Comparison of ENCODE assay signal across 18 cellular contexts in the genomic region with DNA sequence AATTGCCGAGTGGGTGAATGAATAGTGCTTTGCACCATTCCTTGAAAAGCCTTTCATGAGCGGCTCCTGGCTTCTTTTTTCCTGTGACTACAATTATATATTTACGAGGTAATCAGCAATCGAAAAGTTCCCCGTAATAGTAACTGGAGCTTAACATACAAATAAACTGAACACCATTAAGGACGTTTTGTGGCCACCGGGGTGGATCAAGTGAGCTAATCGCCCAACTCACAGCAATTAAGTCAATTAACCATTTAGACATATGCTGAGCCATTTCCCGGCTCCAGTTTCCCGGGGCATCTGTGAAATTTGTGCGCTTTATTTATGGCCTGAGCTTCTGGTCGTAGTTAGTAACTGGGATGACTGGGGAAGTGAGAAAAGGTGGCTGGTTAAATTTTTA.
"Had no signal": no experiment of that assay in that cellular context is flagged by ENCODE, and none has a peak within 500 bp of the region (broad histone marks: within the 10 kb centered on the region; RNA-seq: fewer than 3 reads in every experiment).

No MANE protein-coding gene starts in this region.

- H3K36me3 ChIP-seq: lower lobe of right lung, neural progenitor cell, spleen had no signal

- H3K4me1 ChIP-seq: lower lobe of right lung, neural progenitor cell, spleen had no signal

- DNase-seq: activated CD4-positive, alpha-beta T cell treated with anti-CD3 and anti-CD28 coated beads, Interleukin-2, amount 50 U/mL, for 4 hours; activated CD8-positive, alpha-beta memory T cell treated with anti-CD3 and anti-CD28 coated beads for 24 hours; activated CD8-positive, alpha-beta memory T cell treated with anti-CD3 and anti-CD28 coated beads, Interleukin-2, amount 50 U/mL, for 4 hours; activated naive CD4-positive, alpha-beta T cell treated with Interleukin-2 at 50 U/mL for 16 hours; activated naive CD8-positive, alpha-beta T cell treated with anti-CD3 and anti-CD28 coated beads for 36 hours; activated T-cell treated with anti-CD3 and anti-CD28 coated beads, Interleukin-2, amount 50 U/mL, for 4 hours; central memory CD4-positive, alpha-beta T cell; effector memory CD4-positive, alpha-beta T cell; foreskin keratinocyte; lower lobe of right lung; naive thymus-derived CD4-positive, alpha-beta T cell; posterior cingulate gyrus; retina; spleen; stimulated activated CD4-positive, alpha-beta T cell treated with anti-CD3 and anti-CD28 coated beads, Interleukin-4, amount 100 ng/mL, for 1 hour; stimulated activated naive CD4-positive, alpha-beta T cell treated with Interleukin-2 at 50 U/mL for 16 hours had no signal

- ATAC-seq: activated T-cell treated with anti-CD3 and anti-CD28 coated beads, Interleukin-2, amount 50 U/mL, for 4 hours; foreskin keratinocyte; left lobe of liver; lower lobe of right lung; naive thymus-derived CD4-positive, alpha-beta T cell had no signal

- H3K27ac ChIP-seq: foreskin keratinocyte, lower lobe of right lung, neural progenitor cell, spleen had no signal

- H3K27me3 ChIP-seq: foreskin keratinocyte, neural progenitor cell had no signal

- H3K4me3 ChIP-seq: lower lobe of right lung, neural progenitor cell, spleen had no signal
